In the genomic region with DNA sequence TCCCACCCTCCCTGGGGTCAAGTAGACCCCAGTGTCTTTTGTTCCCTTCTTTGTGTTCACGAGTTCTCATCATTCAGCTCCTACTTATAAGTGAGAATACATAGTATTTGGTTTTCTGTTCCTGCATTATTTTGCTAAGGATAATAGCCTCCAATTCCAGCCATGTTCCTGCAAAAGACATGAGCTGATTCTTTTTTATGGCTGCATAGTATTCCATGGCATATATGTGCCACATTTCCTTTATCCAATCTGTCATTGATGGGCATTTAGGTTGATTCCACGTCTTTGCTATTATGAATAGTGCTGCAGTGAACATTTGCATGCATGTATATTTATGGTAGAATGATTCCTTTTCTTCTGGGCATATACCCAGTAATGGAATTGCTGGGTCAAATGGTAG, we compare ENCODE assay signal across 1 cellular context.
TF ChIP-seq lines count a peak whose summit lies in the region.

No MANE protein-coding gene starts in this region.

TF ChIP-seq in SK-N-SH, 30 proteins besides CTCF, POLR2A, EP300 and RAD21 (continued from another document):
- TF ChIP-seq, protein P1, sequence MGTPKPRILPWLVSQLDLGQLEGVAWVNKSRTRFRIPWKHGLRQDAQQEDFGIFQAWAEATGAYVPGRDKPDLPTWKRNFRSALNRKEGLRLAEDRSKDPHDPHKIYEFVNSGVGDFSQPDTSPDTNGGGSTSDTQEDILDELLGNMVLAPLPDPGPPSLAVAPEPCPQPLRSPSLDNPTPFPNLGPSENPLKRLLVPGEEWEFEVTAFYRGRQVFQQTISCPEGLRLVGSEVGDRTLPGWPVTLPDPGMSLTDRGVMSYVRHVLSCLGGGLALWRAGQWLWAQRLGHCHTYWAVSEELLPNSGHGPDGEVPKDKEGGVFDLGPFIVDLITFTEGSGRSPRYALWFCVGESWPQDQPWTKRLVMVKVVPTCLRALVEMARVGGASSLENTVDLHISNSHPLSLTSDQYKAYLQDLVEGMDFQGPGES (IDR thresholded peaks at IDR 0.05; ENCODE audit: low read depth, low read length) = no peak
- no peak for TF ChIP-seq MXI1 (IDR thresholded peaks at IDR 0.05; ENCODE audit: low read depth, low read length)
- TF ChIP-seq TCF12 (IDR thresholded peaks at IDR 0.05) = no peak
- no peak for TF ChIP-seq RCOR1 (IDR thresholded peaks at IDR 0.05; ENCODE audit: low read length)
- TF ChIP-seq TAF1 (IDR thresholded peaks at IDR 0.05; ENCODE audit: borderline replicate concordance, low read depth, low read length) = no peak
TF ChIP-seq in SK-N-SH: peak in this region for 0.
